Comparison of ENCODE assay signal across 8 cellular contexts in the genomic region with DNA sequence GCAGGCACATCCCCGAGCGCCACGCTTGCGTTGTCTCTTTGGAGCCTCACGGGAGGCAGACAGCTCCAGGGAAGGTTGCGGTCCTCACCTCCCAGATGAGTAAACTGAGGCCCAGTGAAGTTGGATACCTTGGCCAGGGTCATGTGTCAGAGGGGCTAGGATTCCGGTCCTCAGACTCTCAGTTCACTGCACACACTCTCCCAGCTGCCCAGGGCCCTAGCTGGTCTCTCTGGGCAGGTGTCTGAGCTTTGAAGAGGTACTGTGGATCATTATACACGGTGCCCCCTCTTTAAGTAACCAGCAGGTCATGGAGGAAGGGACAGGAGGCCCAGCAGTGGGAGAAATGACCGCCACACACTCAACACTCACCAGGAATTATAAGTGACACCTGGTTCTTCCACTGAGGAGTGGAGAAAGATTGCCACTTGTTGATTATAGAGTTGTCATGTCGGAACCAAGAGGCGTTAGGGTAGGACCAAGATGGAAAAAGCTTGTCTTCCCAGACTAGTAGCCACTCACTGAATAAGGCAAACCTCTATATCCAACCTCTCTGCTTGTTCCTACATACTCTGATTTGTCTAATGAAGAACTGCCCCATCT. TPM values are rescaled to one million over a fixed set of nuclear protein-coding genes. Genes with fewer than 3 reads are reported as not detected.
DNase-seq lines count a peak whose midpoint lies in the region; ATAC-seq, FAIRE-seq and TF ChIP-seq lines count a peak whose summit lies in the region.

No MANE protein-coding gene starts in this region.

- H3K36me3 ChIP-seq in PC-9 (ENCODE audit: low read depth) (peaks cover 27% of the 10 kb centered on the region), esophagus muscularis mucosa (peaks cover 22 to 48% (median 38%) of the 10 kb centered on the region in 4 donors)

- no peaks in the 10 kb centered on the region for H3K27me3 Mint-ChIP-seq in progenitor cell of endocrine pancreas

- H3K4me3 ChIP-seq in PC-9 (peak overlapping the region; percentile 95), esophagus muscularis mucosa (peak overlapping the region; percentile 86 to 91 (median 88))

- H3K9me3 Mint-ChIP-seq in progenitor cell of endocrine pancreas (ENCODE audit: low read depth) = no peaks in the 10 kb centered on the region

- WGBS in esophagus muscularis mucosa = 34% methylated on average over 5 of the region's 11 CpGs

- TF ChIP-seq POLR2A in esophagus muscularis mucosa (IDR thresholded peaks at IDR 0.05; ENCODE audit: low read depth) = no peak

- peak overlapping the region; percentile 86 for H3K27ac Mint-ChIP-seq in progenitor cell of endocrine pancreas

- intact Hi-C loops in PC-9 (cut with micrococcal nuclease; ENCODE audit: unreplicated experiment) (loop anchor here (1.0 kb wide), 1 partner anchor 17 kb away; no protein-coding TSS in a partner anchor), esophagus muscularis mucosa (cut with DNase I) (loop anchor here (5.0 kb wide), 1 partner anchor 54 kb away; the partner anchor contains the start of gene KHK)

- H3K27ac ChIP-seq in PC-9 (peak overlapping the region; percentile 29; the same call in 1 of the 2 replicates), esophagus muscularis mucosa (replicated peaks in 1 of 4) (peak overlapping the region; percentile 78 to 87 (median 83))

- peaks cover 12% of the 10 kb centered on the region for H3K4me1 Mint-ChIP-seq in progenitor cell of endocrine pancreas (ENCODE audit: low read depth)

- no peak for TF ChIP-seq EP300 in esophagus muscularis mucosa (IDR thresholded peaks at IDR 0.05)

- peak overlapping the region; percentile 85 for H3K4me2 ChIP-seq in PC-9

- peaks cover 16% of the 10 kb centered on the region for H3K4me1 ChIP-seq in PC-9 (replicated peaks; ENCODE audit: insufficient read depth)
- H3K4me1 ChIP-seq in esophagus muscularis mucosa = peaks cover 15 to 42% (median 34%) of the 10 kb centered on the region in 4 donors

- TSS peak; percentile 46 for BruUV-seq in PC-9 (replicated peaks; lab: Mats Ljungman, UMichigan)

- peaks cover 34% of the 10 kb centered on the region for H3K79me2 ChIP-seq in PC-9 (ENCODE audit: low read depth)

- H3K4me3 Mint-ChIP-seq in progenitor cell of endocrine pancreas (ENCODE audit: low read depth) = peak overlapping the region; percentile 93

- H3K9me2 ChIP-seq in PC-9 (ENCODE audit: insufficient read depth) = no peaks in the 10 kb centered on the region

- no peaks in the 10 kb centered on the region for H4K20me1 ChIP-seq in PC-9 (ENCODE audit: insufficient read depth)

- DNase-seq in PC-9 = no peak
- DNase-seq in esophagus muscularis mucosa (ENCODE audit: extremely low spot score) = no peak
- no peak for DNase-seq in progenitor cell of endocrine pancreas (ENCODE audit: low spot score, unreplicated experiment)
- no peak for DNase-seq in NCI-H526 (lab: John Stamatoyannopoulos, UW)
- DNase-seq in OCI-M1 (lab: John Stamatoyannopoulos, UW) = no peak
- no peak for DNase-seq in urothelium cell line (ENCODE audit: low spot score)

- H3K27me3 ChIP-seq in PC-9 (ENCODE audit: insufficient read depth, low read depth) = no peaks in the 10 kb centered on the region
- no peaks in the 10 kb centered on the region for H3K27me3 ChIP-seq in esophagus muscularis mucosa

- no peaks in the 10 kb centered on the region for H3K9me3 ChIP-seq in PC-9 (ENCODE audit: insufficient read depth, low read depth)
- H3K9me3 ChIP-seq in esophagus muscularis mucosa = no peaks in the 10 kb centered on the region

- no peak for TF ChIP-seq CTCF in PC-9 (conservative IDR thresholded peaks at IDR 0.05)
- TF ChIP-seq CTCF in esophagus muscularis mucosa (IDR thresholded peaks at IDR 0.05) = no peak
- TF ChIP-seq CTCF in progenitor cell of endocrine pancreas (IDR thresholded peaks at IDR 0.05; ENCODE audit: unreplicated experiment) = no peak

- POLR2A ChIA-PET in PC-9 (lab: Charles Lee; ENCODE audit: unreplicated experiment) = interaction anchor here (0.6 to 1.2 kb wide), 3 partner anchors 12 to 28 kb away, joined by 3 to 4 read pairs (median 4); no protein-coding TSS in a partner anchor

- peak overlapping the region; percentile 97 for H2AFZ ChIP-seq in PC-9

- no peak for FAIRE-seq in urothelium cell line (lab: Jason Lieb, UNC)

- peak; percentile 10 for ATAC-seq in GM21526 (IDR thresholded peaks at IDR 0.05; ENCODE audit: low FRiP score, unreplicated experiment)
- ATAC-seq in GM19467 (IDR thresholded peaks at IDR 0.05; ENCODE audit: unreplicated experiment) = no peak

- CTCF ChIA-PET in PC-9 (lab: Charles Lee) = no interaction called here

- peaks cover 7% of the 10 kb centered on the region for H3K36me3 Mint-ChIP-seq in progenitor cell of endocrine pancreas (ENCODE audit: insufficient read depth)

- peaks cover 7% of the 10 kb centered on the region; the same call in 1 of the 2 replicates for H3F3A ChIP-seq in PC-9 (ENCODE audit: insufficient read depth, low read depth)

RNA-seq across cellular contexts. Expression of gene TMEM214, which starts 0.6 kb away (rescaled TPM):
- total RNA-seq in PC-9 (2021) (60.9 and 65.6 TPM in 2 replicates), esophagus muscularis mucosa (10 to 100 TPM; 26.7 to 47.7 (median 35.3) TPM), progenitor cell of endocrine pancreas (54.0 and 55.2 TPM in 2 replicates)

RNA-seq across cellular contexts. Expression of gene AGBL5, which starts 18.1 kb away (rescaled TPM):
- total RNA-seq in PC-9 (2021) = 63.2 and 64.0 TPM in 2 replicates
- total RNA-seq in esophagus muscularis mucosa = 10 to 100 TPM; 19.5 to 29.2 (median 24.1) TPM
- 58.7 and 60.2 TPM in 2 replicates for total RNA-seq in progenitor cell of endocrine pancreas

RNA-seq across cellular contexts. Expression of gene OST4, which starts 38.1 kb away (rescaled TPM):
- total RNA-seq in PC-9 (2021) (165 and 166 TPM in 2 replicates), esophagus muscularis mucosa (100 to 1,000 TPM; 200 to 352 (median 243) TPM), progenitor cell of endocrine pancreas (245 and 254 TPM in 2 replicates)

RNA-seq across cellular contexts. Expression of gene EMILIN1, which starts 45.1 kb away (rescaled TPM):
- 0.83 and 1.6 TPM in 2 replicates for total RNA-seq in PC-9 (2021)
- 100 to 1,000 TPM; 126 to 288 (median 168) TPM for total RNA-seq in esophagus muscularis mucosa
- total RNA-seq in progenitor cell of endocrine pancreas = 1.1 and 2.5 TPM in 2 replicates

RNA-seq across cellular contexts. Expression of gene KHK, which starts 53.2 kb away (rescaled TPM):
- total RNA-seq in PC-9 (2021) = 4.4 and 10.4 TPM in 2 replicates
- total RNA-seq in esophagus muscularis mucosa = 1 to 10 TPM; 1.2 to 6.3 (median 1.7) TPM
- 4.4 and 5.2 TPM in 2 replicates for total RNA-seq in progenitor cell of endocrine pancreas
